In genomic region chr11:126548576-126549272, GRCh38 we compare ENCODE assay signal across 20 cellular contexts.
DNase-seq lines count a peak whose midpoint lies in the region; ATAC-seq and TF ChIP-seq lines count a peak whose summit lies in the region.
"Had no signal": no experiment of that assay in that cellular context is flagged by ENCODE, and none has a peak within 500 bp of the region (broad histone marks: within the 10 kb centered on the region; RNA-seq: fewer than 3 reads in every experiment).

No MANE protein-coding gene starts in this region.

- no peaks in the 10 kb centered on the region for H3K79me2 ChIP-seq in neural progenitor cell (ENCODE audit: low read depth)

- no peaks in the 10 kb centered on the region for H3K9me3 Mint-ChIP-seq in neural progenitor cell
- H3K9me3 Mint-ChIP-seq: GM23338 had no signal

- no peaks in the 10 kb centered on the region for H3K9me3 ChIP-seq in neural progenitor cell (ENCODE audit: low read depth)

- peak overlapping the region; percentile 69 for H3K27ac ChIP-seq in caudate nucleus (ENCODE audit: low read depth, low read length)
- H3K27ac ChIP-seq in neural progenitor cell: no peak overlapping the region
- H3K27ac ChIP-seq: HL-60 had no signal

- H3K27ac Mint-ChIP-seq in neural progenitor cell: peak overlapping the region; percentile 6
- H3K27ac Mint-ChIP-seq: GM23338 had no signal

- H3K36me3 ChIP-seq in neural progenitor cell: no peaks in the 10 kb centered on the region

- DNase-seq in NCI-H2227 treated with DMSO at 0.1 percent for 48 hours (lab: John Stamatoyannopoulos, UW): peak; percentile 3
- peak in 49 of 61 donors; percentile 25 to 95 (median 69) for DNase-seq in caudate nucleus (lab: John Stamatoyannopoulos, UW)
- DNase-seq in neural progenitor cell (ENCODE audit: low spot score): no peak
- no peak for DNase-seq in cerebellar cortex (ENCODE audit: low spot score)
- no peak for DNase-seq in activated naive CD4-positive, alpha-beta T cell treated with Interleukin-2 at 50 U/mL for 16 hours
- DNase-seq: CD4-positive, CD25-positive, alpha-beta regulatory T cell; EL; GF-D8; HCEC 1CT; KG1; NCI-H1092 treated with DMSO at 0.1 percent for 48 hours; NCI-H146; NCI-H2029; NCI-H446; NCI-H526; OCI-M1 had no signal

- H3K9ac ChIP-seq in neural progenitor cell: no peak overlapping the region

- no peak for TF ChIP-seq CTCF in neural progenitor cell (IDR thresholded peaks at IDR 0.05)

- H3K4me3 ChIP-seq in neural progenitor cell: no peak overlapping the region
- H3K4me3 ChIP-seq: GM23338 had no signal

- H3K27me3 ChIP-seq in neural progenitor cell: no peaks in the 10 kb centered on the region

- peaks cover 15% of the 10 kb centered on the region for H4K20me1 ChIP-seq in neural progenitor cell (ENCODE audit: low read depth)

- no peak overlapping the region for H3K4me2 ChIP-seq in neural progenitor cell
- H3K4me2 ChIP-seq: GM23338 had no signal

- H3K4me1 ChIP-seq in neural progenitor cell: peaks cover 24% of the 10 kb centered on the region

- ATAC-seq in GM21515 (IDR thresholded peaks at IDR 0.05; ENCODE audit: unreplicated experiment): no peak
- ATAC-seq in HG02981 (IDR thresholded peaks at IDR 0.05; ENCODE audit: unreplicated experiment): no peak
- ATAC-seq: GM23338 had no signal

- peaks cover 53% of the 10 kb centered on the region for H3K4me1 Mint-ChIP-seq in neural progenitor cell
- H3K4me1 Mint-ChIP-seq: CD4-positive, CD25-positive, alpha-beta regulatory T cell had no signal

- no peak overlapping the region for H2AFZ ChIP-seq in neural progenitor cell (replicated peaks)
- H2AFZ ChIP-seq: GM23338 had no signal

- H3F3A ChIP-seq in neural progenitor cell (ENCODE audit: low read depth): peaks cover 21% of the 10 kb centered on the region

- peaks cover 2% of the 10 kb centered on the region for H3K27me3 Mint-ChIP-seq in neural progenitor cell (ENCODE audit: insufficient read depth, low read depth)

- no peaks in the 10 kb centered on the region for H3K36me3 Mint-ChIP-seq in neural progenitor cell
- H3K36me3 Mint-ChIP-seq: CD4-positive, CD25-positive, alpha-beta regulatory T cell had no signal

- no peak overlapping the region for H3K4me3 Mint-ChIP-seq in neural progenitor cell
- H3K4me3 Mint-ChIP-seq: CD4-positive, CD25-positive, alpha-beta regulatory T cell; GM23338 had no signal

Comparison
In these comparisons a context has a peak if more than half of its experiments do, and no peak if none do; other contexts are left out.
1. DNase-seq: peak in NCI-H2227 treated with DMSO at 0.1 percent for 48 hours (single experiment) and caudate nucleus (49 of 61); none in neural progenitor cell (single experiment), cerebellar cortex (single experiment) and activated naive CD4-positive, alpha-beta T cell treated with Interleukin-2 at 50 U/mL for 16 hours (single experiment).